ENCODE assay signal across 22 cellular contexts in the genomic region with DNA sequence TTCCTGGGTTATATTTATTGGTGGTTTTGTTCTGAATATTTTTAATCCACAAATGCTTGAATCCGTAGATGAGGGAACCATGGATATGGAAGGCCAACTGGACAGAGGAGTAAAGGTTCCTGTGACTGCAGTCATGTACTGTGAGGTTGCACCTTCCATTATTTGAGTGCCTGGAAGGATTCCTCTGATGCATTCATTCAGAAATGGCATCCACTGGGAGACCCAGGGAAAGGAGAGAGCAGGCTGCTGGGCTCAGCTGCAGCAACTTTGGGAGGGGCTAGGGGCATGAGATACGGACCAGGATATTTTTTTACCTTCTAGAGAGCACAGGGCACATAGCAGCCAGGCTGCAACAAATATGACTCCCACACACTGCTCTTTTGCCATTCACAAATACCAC.
"Had no signal": no experiment of that assay in that cellular context is flagged by ENCODE, and none has a peak within 500 bp of the region (broad histone marks: within the 10 kb centered on the region; RNA-seq: fewer than 3 reads in every experiment).

No MANE protein-coding gene starts in this region.

- H3K4me3 Mint-ChIP-seq: activated B cell treated with CpG ODN at 0.5 μM for 24 hours; activated naive CD4-positive, alpha-beta T cell treated with anti-CD3 and anti-CD28 coated beads, Interleukin-2, amount 10 ng/mL, durations not matched to agents 7 days and 5 days; activated naive CD8-positive, alpha-beta T cell treated with anti-CD3 and anti-CD28 coated beads, Interleukin-2, amount 10 ng/mL, durations not matched to agents 7 days and 5 days; activated T-helper 1 cell treated with anti-CD3 and anti-CD28 coated beads, Interleukin-12 subunit alpha, Interleukin-12 subunit beta, Interleukin-2, Interleukin-4 antibody, amounts not matched to agents 30 ng/mL and 10 ng/mL and 1 ng/mL, durations not matched to agents 14 hours and 24 hours and 36 hours; central memory CD8-positive, alpha-beta T cell had no signal

- H3K27me3 ChIP-seq: ascending aorta, brain microvascular endothelial cell, esophagus squamous epithelium had no signal

- H3K4me1 Mint-ChIP-seq: activated B cell treated with CpG ODN at 0.5 μM for 24 hours; central memory CD8-positive, alpha-beta T cell had no signal

- H3K9me3 ChIP-seq: ascending aorta, esophagus squamous epithelium had no signal

- H3K27ac ChIP-seq: ascending aorta, brain microvascular endothelial cell, epithelial cell of prostate, esophagus squamous epithelium, WERI-Rb-1 had no signal

- H3K9me3 Mint-ChIP-seq: activated B cell treated with CpG ODN at 0.5 μM for 24 hours; activated naive CD4-positive, alpha-beta T cell treated with anti-CD3 and anti-CD28 coated beads, Interleukin-2, amount 10 ng/mL, durations not matched to agents 7 days and 5 days; activated naive CD4-positive, alpha-beta T cell treated with anti-CD3 and anti-CD28 coated beads, Interleukin-2, amount 50 U/mL, for 72 hours; activated naive CD8-positive, alpha-beta T cell treated with anti-CD3 and anti-CD28 coated beads, Interleukin-2, amount 10 ng/mL, durations not matched to agents 7 days and 5 days; activated T-helper 1 cell treated with anti-CD3 and anti-CD28 coated beads, Interleukin-12 subunit alpha, Interleukin-12 subunit beta, Interleukin-2, Interleukin-4 antibody, amounts not matched to agents 30 ng/mL and 10 ng/mL and 1 ng/mL, durations not matched to agents 14 hours and 24 hours and 36 hours; central memory CD8-positive, alpha-beta T cell had no signal

- H3K4me3 ChIP-seq: ascending aorta, esophagus squamous epithelium had no signal

- H3K27me3 Mint-ChIP-seq: activated B cell treated with CpG ODN at 0.5 μM for 24 hours; activated naive CD4-positive, alpha-beta T cell treated with anti-CD3 and anti-CD28 coated beads, Interleukin-2, amount 10 ng/mL, durations not matched to agents 7 days and 5 days; activated naive CD8-positive, alpha-beta T cell treated with anti-CD3 and anti-CD28 coated beads, Interleukin-2, amount 10 ng/mL, durations not matched to agents 7 days and 5 days; central memory CD8-positive, alpha-beta T cell had no signal

- H3K27ac Mint-ChIP-seq: activated B cell treated with CpG ODN at 0.5 μM for 24 hours; activated naive CD4-positive, alpha-beta T cell treated with anti-CD3 and anti-CD28 coated beads, Interleukin-2, amount 10 ng/mL, durations not matched to agents 7 days and 5 days; activated naive CD8-positive, alpha-beta T cell treated with anti-CD3 and anti-CD28 coated beads, Interleukin-2, amount 10 ng/mL, durations not matched to agents 7 days and 5 days; activated T-helper 1 cell treated with anti-CD3 and anti-CD28 coated beads, Interleukin-12 subunit alpha, Interleukin-12 subunit beta, Interleukin-2, Interleukin-4 antibody, amounts not matched to agents 30 ng/mL and 10 ng/mL and 1 ng/mL, durations not matched to agents 14 hours and 24 hours and 36 hours had no signal

- DNase-seq: activated B cell treated with CpG ODN at 0.5 μM for 24 hours; activated CD4-positive, alpha-beta T cell treated with anti-CD3 and anti-CD28 coated beads for 48 hours; activated CD4-positive, alpha-beta T cell treated with anti-CD3 and anti-CD28 coated beads, Interleukin-2, amount 50 U/mL, for 1 hour; activated CD4-positive, alpha-beta T cell treated with anti-CD3 and anti-CD28 coated beads, Interleukin-2, amount 50 U/mL, for 48 hours; activated CD8-positive, alpha-beta memory T cell treated with anti-CD3 and anti-CD28 coated beads, Interleukin-2, amount 50 U/mL, for 48 hours; activated gamma-delta T cell; activated naive CD4-positive, alpha-beta T cell; activated naive CD4-positive, alpha-beta T cell treated with anti-CD3 and anti-CD28 coated beads, Interleukin-2, amount 10 ng/mL, durations not matched to agents 7 days and 5 days; activated naive CD8-positive, alpha-beta T cell treated with anti-CD3 and anti-CD28 coated beads, Interleukin-2, amount 10 ng/mL, durations not matched to agents 7 days and 5 days; activated T-cell treated with anti-CD3 and anti-CD28 coated beads for 4 hours; activated T-cell treated with anti-CD3 and anti-CD28 coated beads, Interleukin-2, amount 50 U/mL, for 48 hours; brain microvascular endothelial cell; effector CD8-positive, alpha-beta T cell; esophagus squamous epithelium; head of caudate nucleus; T1000; WERI-Rb-1 had no signal
